Comparison of ENCODE assay signal across 13 cellular contexts in genomic region chr10:125026974-125027735, GRCh38.
"Had no signal": no experiment of that assay in that cellular context is flagged by ENCODE, and none has a peak within 500 bp of the region (broad histone marks: within the 10 kb centered on the region; RNA-seq: fewer than 3 reads in every experiment).

No MANE protein-coding gene starts in this region.

- H3K4me3 ChIP-seq: body of pancreas, left lung had no signal

- H3K27me3 ChIP-seq: body of pancreas, left lung had no signal

- H3K27ac ChIP-seq: body of pancreas, left lung had no signal

- DNase-seq: activated CD4-positive, alpha-beta T cell treated with anti-CD3 and anti-CD28 coated beads for 4 hours; activated CD8-positive, alpha-beta T cell treated with anti-CD3 and anti-CD28 coated beads for 36 hours; activated effector memory CD4-positive, alpha-beta T cell treated with anti-CD3 and anti-CD28 coated beads, Interleukin-2, amount 50 U/mL, for 16 hours; activated T-cell treated with anti-CD3 and anti-CD28 coated beads, Interleukin-2, amount 50 U/mL, for 48 hours; body of pancreas; effector memory CD8-positive, alpha-beta T cell; stimulated activated CD4-positive, alpha-beta T cell treated with anti-CD3 and anti-CD28 coated beads, Interleukin-2, amount 100 ng/mL, for 48 hours; trophoblast cell had no signal

- H3K9me3 ChIP-seq: body of pancreas, left lung had no signal

- ATAC-seq: activated CD8-positive, alpha-beta T cell treated with anti-CD3 and anti-CD28 coated beads for 36 hours; activated naive CD4-positive, alpha-beta T cell treated with anti-CD3 and anti-CD28 coated beads, Interleukin-2, amount 50 U/mL, for 72 hours; body of pancreas; effector memory CD8-positive, alpha-beta T cell; left lung; stimulated activated memory B cell treated with anti-CD40 and anti-IgM and Interleukin-4, amounts not matched to agents 10 μg/mL and 1 μg/mL and 100 μg/mL, for 72 hours had no signal

- FAIRE-seq: frontal cortex, islet of Langerhans had no signal
